In genomic region chr2:196592912-196593881, GRCh38 we compare ENCODE assay signal across 8 cellular contexts. TPM values are rescaled to one million over a fixed set of nuclear protein-coding genes. Genes with fewer than 3 reads are reported as not detected.
DNase-seq lines count a peak whose midpoint lies in the region; ATAC-seq, FAIRE-seq and TF ChIP-seq lines count a peak whose summit lies in the region.

TSS of gene HECW2 (minus strand) at chr2:196593554.

- CTCF ChIA-PET in GM12878 (lab: Yijun Ruan, JAX), result interaction anchor here (0.6 to 1.9 kb wide), 3 partner anchors 46 to 140 kb away, joined by 3 to 4 read pairs (median 4); no protein-coding TSS in a partner anchor

- TF ChIP-seq EP300 in GM12878 (IDR thresholded peaks at IDR 0.05; ENCODE audit: borderline replicate concordance in 1 of 2, control insufficient read depth in 1 of 2, low read depth in 2 of 2, low read length in 2 of 2), result no peak

- H3K36me3 ChIP-seq in GM12878 (ENCODE audit: control insufficient read depth in 2 of 2, insufficient read depth in 2 of 2, low read length in 1 of 2) (no peaks in the 10 kb centered on the region), rectal smooth muscle tissue (ENCODE audit: control insufficient read depth, insufficient read depth, low read length) (no peaks in the 10 kb centered on the region)

- BruUV-seq in GM12878 (replicated peaks; lab: Mats Ljungman, UMichigan), result no TSS peak

- H3K27me3 ChIP-seq in GM12878 (replicated peaks in 1 of 2; ENCODE audit: control insufficient read depth in 2 of 2, insufficient read depth in 2 of 2, low read length in 1 of 2) (peaks cover 4 to 14% of the 10 kb centered on the region in 2 experiments), rectal smooth muscle tissue (ENCODE audit: control insufficient read depth, insufficient read depth, low read length) (peaks cover 2% of the 10 kb centered on the region)

- POLR2A ChIA-PET in GM12878 (lab: Charles Lee), result no interaction called here

- in situ Hi-C loops in GM12878 (cut with MboI), result no loop called here

- TF ChIP-seq RAD21 in GM12878 (IDR thresholded peaks at IDR 0.05; ENCODE audit: insufficient read depth, low read depth, low read length), result peak; percentile 35; the same call in 1 of the 2 replicates

- peaks cover 4% of the 10 kb centered on the region for H3K4me1 ChIP-seq in GM12878 (ENCODE audit: control insufficient read depth, insufficient read depth, low read length)
- H3K4me1 ChIP-seq in rectal smooth muscle tissue (ENCODE audit: control insufficient read depth, insufficient read depth, low read length), result no peaks in the 10 kb centered on the region

- H3K4me2 ChIP-seq in GM12878 (ENCODE audit: control insufficient read depth, insufficient read depth), result peak within 1 kb of the TSS; percentile 85

- H3K9ac ChIP-seq in GM12878 (ENCODE audit: control insufficient read depth, insufficient read depth, low read length) (peak within 1 kb of the TSS; percentile 20; the same call in 1 of the 2 replicates), rectal smooth muscle tissue (ENCODE audit: low read length) (no peak within 1 kb of the TSS)

- TF ChIP-seq CTCF in AG09309 (IDR thresholded peaks at IDR 0.05; ENCODE audit: control insufficient read depth, insufficient read depth, low read depth, low read length, missing control alignments) (no peak), GM12878 (IDR thresholded peaks at IDR 0.05 in 2 of 3, conservative IDR thresholded peaks at IDR 0.05 in 1 of 3; ENCODE audit: control insufficient read depth in 2 of 3, extremely low read depth in 1 of 3, insufficient read depth in 1 of 3, low read depth in 3 of 3, low read length in 3 of 3) (no peak)

- 5% methylated on average over 80 of the region's 125 CpGs for WGBS in GM12878 (ENCODE audit: insufficient coverage, insufficient replicate concordance, low lambda C conversion rate, missing lambda C conversion rate)

- no peaks in the 10 kb centered on the region for H4K20me1 ChIP-seq in GM12878 (ENCODE audit: control insufficient read depth, insufficient read depth)

- TF ChIP-seq POLR2A in GM12878 (IDR thresholded peaks at IDR 0.05; ENCODE audit: low read depth, low read length), result no peak

- peak; percentile 67 for ATAC-seq in GM18502 (IDR thresholded peaks at IDR 0.05; ENCODE audit: poor library complexity, unreplicated experiment)
- peak; percentile 59 for ATAC-seq in HG03025 (IDR thresholded peaks at IDR 0.05; ENCODE audit: low FRiP score, unreplicated experiment)
- peak; percentile 83 for ATAC-seq in GM12878
- ATAC-seq in HG03378 (IDR thresholded peaks at IDR 0.05; ENCODE audit: unreplicated experiment), result no peak

- FAIRE-seq in GM12878 (lab: Jason Lieb, UNC), result no peak

- no peak for DNase-seq in AG09309 (ENCODE audit: low read depth)
- peak; percentile 86 for DNase-seq in NCI-H69 (lab: John Stamatoyannopoulos, UW)
- no peak for DNase-seq in GM12878 (ENCODE audit: low read depth, low spot score)
- DNase-seq in hippocampal formation (lab: John Stamatoyannopoulos, UW), result peak; percentile 69 to 81

- no peaks in the 10 kb centered on the region for H3K79me2 ChIP-seq in GM12878 (ENCODE audit: control insufficient read depth, insufficient read depth, low read length)

- no peak within 1 kb of the TSS for H3K27ac ChIP-seq in GM12878 (ENCODE audit: control insufficient read depth, insufficient read depth)
- H3K27ac ChIP-seq in rectal smooth muscle tissue (ENCODE audit: low read depth, low read length), result no peak within 1 kb of the TSS

- intact Hi-C loops in GM12878 (cut with micrococcal nuclease; ENCODE audit: unreplicated experiment), result no loop called here

- RAD21 ChIA-PET in GM12878 (lab: Charles Lee; ENCODE audit: unreplicated experiment), result no interaction called here

- SMC1A ChIA-PET in GM12878 (lab: Charles Lee; ENCODE audit: uncharacterized antibody, unreplicated experiment), result interaction anchor here (1.1 kb wide), 1 partner anchor 139 kb away, joined by 5 read pairs; no protein-coding TSS in a partner anchor

- H3K9me3 ChIP-seq in GM12878 (replicated peaks; ENCODE audit: control insufficient read depth, insufficient read depth, low read length), result no peaks in the 10 kb centered on the region

- H3K4me3 ChIP-seq in AG09309 (ENCODE audit: control insufficient read depth, low read depth, low read length), result peak within 1 kb of the TSS; percentile 62
- peak within 1 kb of the TSS; percentile 85; the same call in 1 of the 2 replicates for H3K4me3 ChIP-seq in GM12878
- H3K4me3 ChIP-seq in rectal smooth muscle tissue (ENCODE audit: low read length), result peak within 1 kb of the TSS; percentile 62

- H2AFZ ChIP-seq in GM12878 (ENCODE audit: control insufficient read depth, low read depth, low read length), result peak within 1 kb of the TSS; percentile 69

TF ChIP-seq in GM12878, 131 proteins besides CTCF, POLR2A, EP300 and RAD21 (continues in another document):
- TF ChIP-seq WRNIP1 (IDR thresholded peaks at IDR 0.05; ENCODE audit: borderline replicate concordance, low read depth, low read length), result no peak
- no peak for TF ChIP-seq NFXL1 (IDR thresholded peaks at IDR 0.05; ENCODE audit: borderline replicate concordance)
- no peak for TF ChIP-seq IKZF2 (IDR thresholded peaks at IDR 0.05)
- no peak for TF ChIP-seq STAT1 (conservative IDR thresholded peaks at IDR 0.05)
- TF ChIP-seq, protein P1, sequence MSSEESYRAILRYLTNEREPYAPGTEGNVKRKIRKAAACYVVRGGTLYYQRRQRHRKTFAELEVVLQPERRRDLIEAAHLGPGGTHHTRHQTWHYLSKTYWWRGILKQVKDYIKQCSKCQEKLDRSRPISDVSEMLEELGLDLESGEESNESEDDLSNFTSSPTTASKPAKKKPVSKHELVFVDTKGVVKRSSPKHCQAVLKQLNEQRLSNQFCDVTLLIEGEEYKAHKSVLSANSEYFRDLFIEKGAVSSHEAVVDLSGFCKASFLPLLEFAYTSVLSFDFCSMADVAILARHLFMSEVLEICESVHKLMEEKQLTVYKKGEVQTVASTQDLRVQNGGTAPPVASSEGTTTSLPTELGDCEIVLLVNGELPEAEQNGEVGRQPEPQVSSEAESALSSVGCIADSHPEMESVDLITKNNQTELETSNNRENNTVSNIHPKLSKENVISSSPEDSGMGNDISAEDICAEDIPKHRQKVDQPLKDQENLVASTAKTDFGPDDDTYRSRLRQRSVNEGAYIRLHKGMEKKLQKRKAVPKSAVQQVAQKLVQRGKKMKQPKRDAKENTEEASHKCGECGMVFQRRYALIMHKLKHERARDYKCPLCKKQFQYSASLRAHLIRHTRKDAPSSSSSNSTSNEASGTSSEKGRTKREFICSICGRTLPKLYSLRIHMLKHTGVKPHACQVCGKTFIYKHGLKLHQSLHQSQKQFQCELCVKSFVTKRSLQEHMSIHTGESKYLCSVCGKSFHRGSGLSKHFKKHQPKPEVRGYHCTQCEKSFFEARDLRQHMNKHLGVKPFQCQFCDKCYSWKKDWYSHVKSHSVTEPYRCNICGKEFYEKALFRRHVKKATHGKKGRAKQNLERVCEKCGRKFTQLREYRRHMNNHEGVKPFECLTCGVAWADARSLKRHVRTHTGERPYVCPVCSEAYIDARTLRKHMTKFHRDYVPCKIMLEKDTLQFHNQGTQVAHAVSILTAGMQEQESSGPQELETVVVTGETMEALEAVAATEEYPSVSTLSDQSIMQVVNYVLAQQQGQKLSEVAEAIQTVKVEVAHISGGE (CRISPR knock-in tag; IDR thresholded peaks at IDR 0.05), result no peak
- no peak for TF ChIP-seq SUPT20H (IDR thresholded peaks at IDR 0.05; ENCODE audit: borderline replicate concordance, control insufficient read depth, low read depth, low read length)
- no peak for TF ChIP-seq BACH1 (IDR thresholded peaks at IDR 0.05; ENCODE audit: borderline replicate concordance)
- 0 out of 2 replicates have a peak, but pooled peaks have one; percentile 21 for TF ChIP-seq RUNX3 (IDR thresholded peaks at IDR 0.05; ENCODE audit: low read length)
- 0 out of 2 replicates have a peak, but pooled peaks have one; percentile 34 for TF ChIP-seq GATAD2B (conservative IDR thresholded peaks at IDR 0.05; ENCODE audit: low read depth)
- TF ChIP-seq IKZF1 (conservative IDR thresholded peaks at IDR 0.05), result peak; percentile 22; the same call in 1 of the 2 replicates
- TF ChIP-seq IRF4 (IDR thresholded peaks at IDR 0.05; ENCODE audit: low read depth, low read length), result no peak
- no peak for TF ChIP-seq NFYA (IDR thresholded peaks at IDR 0.05; ENCODE audit: borderline replicate concordance, low read depth, low read length)

RNA-seq across cellular contexts. Expression of gene HECW2, which starts in this region (rescaled TPM):
- total RNA-seq in GM12878 (2013; cell fraction: nucleolus; rRNA removed), result 255 and 262 TPM in 2 replicates
- 38.5 and 47.8 TPM in 2 replicates for total RNA-seq in GM12878 (2014; rRNA removed)
- total RNA-seq in GM12878 (2014; rRNA removed; fragmentation: Illumina TruSeq; extraction: Trizol), result 52.4 and 54.9 TPM in 2 replicates
- total RNA-seq in GM12878 (2021), result 43.2 and 50.5 TPM in 2 replicates
- 14.4 TPM for polyA plus RNA-seq in GM12878 (2011; ENCODE audit: low read depth)
- polyA plus RNA-seq in GM12878 (2011; rRNA removed), result 3.3 and 3.6 TPM in 2 replicates
- 1.5 and 2.1 TPM in 2 replicates for polyA plus RNA-seq in GM12878 (2011; cell fraction: cytosol; rRNA removed)
- polyA plus RNA-seq in GM12878 (2011; cell fraction: nucleus; rRNA removed), result 3.6 and 4.8 TPM in 2 replicates
- polyA plus RNA-seq in GM12878 (2012), result 21.8 and 28.2 TPM in 2 replicates
- polyA plus RNA-seq in GM12878 (2014; fragmentation: Illumina TruSeq; extraction: Trizol), result 30.0 and 41.3 TPM in 2 replicates
- polyA plus RNA-seq in GM12878 (2014; fragmentation: Nextera tagmentation; extraction: Ambion mirVana), result 10 to 100 TPM in 1 of 2 experiments, 1 to 10 TPM in 1; 8.9 to 14.7 TPM
- 18.6 and 21.1 TPM in 2 replicates for polyA plus RNA-seq in GM12878 (2014; rRNA removed)
- polyA plus RNA-seq in GM12878 (2016; fragmentation: Nextera tagmentation; extraction: Ambion mirVana), result 10 to 100 TPM; 30.1 to 31.3 TPM
- polyA minus RNA-seq in GM12878 (2011; rRNA and poly(A)+ RNA removed), result 11.0 and 11.4 TPM in 2 replicates
- 1.6 and 2.0 TPM in 2 replicates for polyA minus RNA-seq in GM12878 (2011; cell fraction: cytosol; rRNA and poly(A)+ RNA removed)
- 11.1 and 15.9 TPM in 2 replicates for polyA minus RNA-seq in GM12878 (2011; cell fraction: nucleus; rRNA and poly(A)+ RNA removed)

Comparison
In these comparisons a context has a peak if more than half of its experiments do, and no peak if none do; other contexts are left out.
1. DNase-seq: peak in NCI-H69 (single experiment) and hippocampal formation (2 of 2); none in AG09309 (single experiment) and GM12878 (single experiment).
2. Peak in every context shown above with its lines, with median percentiles within 50 percentile points of each other: H3K4me3 ChIP-seq.